27 cellular contexts compared by ENCODE assay signal in genomic region chr12:7269273-7269672, GRCh38. TPM values are rescaled to one million over a fixed set of nuclear protein-coding genes. Genes with fewer than 3 reads are reported as not detected.
A peak's percentile ranks its signal among the peaks of the same experiment; 100 is the strongest.
DNase-seq lines count a peak whose midpoint lies in the region; ATAC-seq, FAIRE-seq and TF ChIP-seq lines count a peak whose summit lies in the region.
"Had no signal": no experiment of that assay in that cellular context is flagged by ENCODE, and none has a peak within 500 bp of the region (broad histone marks: within the 10 kb centered on the region; RNA-seq: fewer than 3 reads in every experiment).

No MANE protein-coding gene starts in this region.

- no peak overlapping the region for H3K4me3 ChIP-seq in HepG2 (replicated peaks in 1 of 3; ENCODE audit: insufficient read depth in 1 of 3, low read depth in 2 of 3, low read length in 3 of 3)
- H3K4me3 ChIP-seq in right lobe of liver: no peak overlapping the region
- no peak overlapping the region for H3K4me3 ChIP-seq in fibroblast of mammary gland (ENCODE audit: control insufficient read depth, low read depth, low read length)
- H3K4me3 ChIP-seq: BLaER1, GM12878, SK-N-MC had no signal

- H3K27ac ChIP-seq in HepG2 (ENCODE audit: extremely low read length, insufficient read depth, low read length): no peak overlapping the region
- H3K27ac ChIP-seq in right lobe of liver: no peak overlapping the region
- H3K27ac ChIP-seq: BLaER1, SK-N-MC had no signal

- TF ChIP-seq CTCF in HepG2 (CRISPR knock-in tag; IDR thresholded peaks at IDR 0.05) (no peak), right lobe of liver (IDR thresholded peaks at IDR 0.05) (no peak), fibroblast of mammary gland (conservative IDR thresholded peaks at IDR 0.05; ENCODE audit: control insufficient read depth, insufficient read depth, low read depth, low read length) (no peak)

- H3K27me3 ChIP-seq in HepG2 (ENCODE audit: control insufficient read depth in 1 of 2, insufficient read depth in 2 of 2, low read length in 2 of 2) (no peaks in the 10 kb centered on the region; a peak in 1 of 5 replicates), right lobe of liver (no peaks in the 10 kb centered on the region)
- H3K27me3 ChIP-seq: BLaER1 had no signal

- WGBS in HepG2 (ENCODE audit: low lambda C conversion rate): 14% methylated on average over 5 of the region's 5 CpGs
- 50% methylated on average over 5 of the region's 5 CpGs for WGBS in right lobe of liver (ENCODE audit: insufficient coverage, low coverage, low lambda C conversion rate, missing lambda C conversion rate)

- DNase-seq in HepG2 (ENCODE audit: low spot score): no peak
- no peak for DNase-seq in right lobe of liver
- peak; percentile 41 for DNase-seq in RPMI7951 (ENCODE audit: low read depth)
- peak; percentile 73 for DNase-seq in fibroblast of mammary gland (ENCODE audit: low read depth)
- DNase-seq in GM12891 (ENCODE audit: insufficient read length, low spot score): no peak
- DNase-seq in NCI-H1436 treated with DMSO at 0.1 percent for 48 hours (lab: John Stamatoyannopoulos, UW): no peak
- no peak for DNase-seq in stimulated activated CD4-positive, alpha-beta T cell treated with anti-CD3 and anti-CD28 coated beads, Interleukin-1b, Interleukin-23, amount 100 ng/mL, for 48 hours
- no peak for DNase-seq in HEK293T (ENCODE audit: extremely low spot score)
- DNase-seq: 8988T; CD4-positive, alpha-beta memory T cell; DMS153; Kasumi-1; NCI-H1105; NCI-H1694 treated with DMSO at 0.1 percent for 48 hours; NCI-H2227 treated with DMSO at 0.1 percent for 48 hours; NCI-H510A treated with DMSO at 0.1 percent for 48 hours; NCI-H774; SHP77 had no signal

- no peak overlapping the region for H2AFZ ChIP-seq in HepG2 (ENCODE audit: low read length)

- in situ Hi-C loops in HepG2 (cut with HindIII; ENCODE audit: extremely low pct_ligation_motif_present, low pct_unique_long_range_greater_than_20kb): no loop called here

- H3K79me2 ChIP-seq in HepG2 (ENCODE audit: insufficient read depth, low read length): no peaks in the 10 kb centered on the region

- TF ChIP-seq RAD21 in HepG2 (CRISPR knock-in tag; IDR thresholded peaks at IDR 0.05): no peak

- H3K4me1 ChIP-seq in HepG2 (ENCODE audit: insufficient read depth, low read length) (no peaks in the 10 kb centered on the region), right lobe of liver (no peaks in the 10 kb centered on the region)
- H3K4me1 ChIP-seq: BLaER1 had no signal

- FAIRE-seq in HepG2 (lab: Jason Lieb, UNC) (no peak), GM12891 (lab: Jason Lieb, UNC) (no peak)
- FAIRE-seq: GM12878, GM19239 had no signal

- intact Hi-C loops in HepG2 (cut with micrococcal nuclease; ENCODE audit: unreplicated experiment): no loop called here
- intact Hi-C loops in right lobe of liver (cut with DNase I): no loop called here

- ATAC-seq in HepG2 (no peak), right lobe of liver (no peak)
- ATAC-seq: GM12878, HCT116 had no signal

- no peak overlapping the region for H3K4me2 ChIP-seq in HepG2 (ENCODE audit: low read depth, low read length)
- H3K4me2 ChIP-seq: BLaER1 had no signal

- H3K36me3 ChIP-seq in HepG2 (replicated peaks in 1 of 2; ENCODE audit: control insufficient read depth in 1 of 2, insufficient read depth in 2 of 2, low read length in 2 of 2) (no peaks in the 10 kb centered on the region), right lobe of liver (no peaks in the 10 kb centered on the region)
- H3K36me3 ChIP-seq: BLaER1 had no signal

- TF ChIP-seq EP300 in HepG2 (IDR thresholded peaks at IDR 0.05; ENCODE audit: low read depth in 2 of 2, low read length in 2 of 2) (no peak), HepG2 (CRISPR knock-in tag; IDR thresholded peaks at IDR 0.05; ENCODE audit: borderline replicate concordance) (no peak)

- H3K9ac ChIP-seq in HepG2 (ENCODE audit: insufficient read depth, low read depth, low read length): no peak overlapping the region
- H3K9ac ChIP-seq: BLaER1 had no signal

- no TSS peak for BruUV-seq in HepG2 (replicated peaks; lab: Mats Ljungman, UMichigan)

- POLR2A ChIA-PET in HepG2 (lab: Yijun Ruan, JAX) (no interaction called here), HEK293T (lab: Yijun Ruan, JAX) (no interaction called here)

- no peaks in the 10 kb centered on the region for H4K20me1 ChIP-seq in HepG2 (ENCODE audit: insufficient read depth, low read length)
- H4K20me1 ChIP-seq: BLaER1 had no signal

- TF ChIP-seq POLR2A in HepG2 (IDR thresholded peaks at IDR 0.05; ENCODE audit: insufficient read depth in 1 of 2, low read depth in 2 of 2, low read length in 2 of 2) (no peak), right lobe of liver (IDR thresholded peaks at IDR 0.05) (no peak), GM12891 (IDR thresholded peaks at IDR 0.05; ENCODE audit: low read depth, low read length) (no peak)

- no peaks in the 10 kb centered on the region for H3K9me3 ChIP-seq in HepG2 (ENCODE audit: low read length)
- H3K9me3 ChIP-seq in right lobe of liver: no peaks in the 10 kb centered on the region
- H3K9me3 ChIP-seq: BLaER1 had no signal

- CTCF ChIA-PET in HepG2 (lab: Yijun Ruan, JAX; ENCODE audit: low intra/inter-chr PET ratio, low total read pairs): no interaction called here
- CTCF ChIA-PET in HEK293T (lab: Yijun Ruan, JAX): no interaction called here

TF ChIP-seq in HepG2, 621 proteins besides CTCF, POLR2A, EP300 and RAD21:
- TF ChIP-seq MAFK (conservative IDR thresholded peaks at IDR 0.05 in 1 of 2, IDR thresholded peaks at IDR 0.05 in 1 of 2; ENCODE audit: low read length in 2 of 2) (peak; percentile 74 to 78), FOSL2 (CRISPR knock-in tag; IDR thresholded peaks at IDR 0.05) (no peak), STAG1 (CRISPR knock-in tag; IDR thresholded peaks at IDR 0.05) (no peak), ZNF543 (CRISPR knock-in tag; IDR thresholded peaks at IDR 0.05) (no peak), MAFF (IDR thresholded peaks at IDR 0.05; ENCODE audit: low read depth, low read length) (peak; percentile 79)
- TF ChIP-seq, protein P1, sequence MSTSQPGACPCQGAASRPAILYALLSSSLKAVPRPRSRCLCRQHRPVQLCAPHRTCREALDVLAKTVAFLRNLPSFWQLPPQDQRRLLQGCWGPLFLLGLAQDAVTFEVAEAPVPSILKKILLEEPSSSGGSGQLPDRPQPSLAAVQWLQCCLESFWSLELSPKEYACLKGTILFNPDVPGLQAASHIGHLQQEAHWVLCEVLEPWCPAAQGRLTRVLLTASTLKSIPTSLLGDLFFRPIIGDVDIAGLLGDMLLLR (CRISPR knock-in tag; IDR thresholded peaks at IDR 0.05): no peak
TF ChIP-seq in HepG2: peak in this region for 2.

TF ChIP-seq in GM12891, 5 proteins besides CTCF, POLR2A, EP300 and RAD21:
- TF ChIP-seq POU2F2 (IDR thresholded peaks at IDR 0.05; ENCODE audit: low read depth, low read length) (no peak), PAX5 (IDR thresholded peaks at IDR 0.05; ENCODE audit: insufficient read depth, low read length, severe bottlenecking) (no peak), SPI1 (IDR thresholded peaks at IDR 0.05; ENCODE audit: low read depth, low read length) (no peak), TAF1 (IDR thresholded peaks at IDR 0.05; ENCODE audit: low read depth, low read length) (no peak), POLR2AphosphoS5 (IDR thresholded peaks at IDR 0.05; ENCODE audit: low read depth, low read length) (no peak)

TF ChIP-seq in HEK293T, 16 proteins besides CTCF, POLR2A, EP300 and RAD21 (continues in another document):
- TF ChIP-seq NFRKB (IDR thresholded peaks at IDR 0.05) (no peak), SP1 (IDR thresholded peaks at IDR 0.05) (no peak), ARNT (IDR thresholded peaks at IDR 0.05) (no peak), L3MBTL2 (conservative IDR thresholded peaks at IDR 0.05) (no peak), FOXA1 (IDR thresholded peaks at IDR 0.05) (no peak), ELF4 (IDR thresholded peaks at IDR 0.05) (no peak), CTBP1 (IDR thresholded peaks at IDR 0.05; ENCODE audit: borderline replicate concordance) (no peak), ZNF384 (IDR thresholded peaks at IDR 0.05) (no peak), BHLHE40 (IDR thresholded peaks at IDR 0.05; ENCODE audit: borderline replicate concordance) (no peak), FOXK2 (IDR thresholded peaks at IDR 0.05) (no peak), TARDBP (IDR thresholded peaks at IDR 0.05) (no peak)
- TF ChIP-seq, protein P2, sequence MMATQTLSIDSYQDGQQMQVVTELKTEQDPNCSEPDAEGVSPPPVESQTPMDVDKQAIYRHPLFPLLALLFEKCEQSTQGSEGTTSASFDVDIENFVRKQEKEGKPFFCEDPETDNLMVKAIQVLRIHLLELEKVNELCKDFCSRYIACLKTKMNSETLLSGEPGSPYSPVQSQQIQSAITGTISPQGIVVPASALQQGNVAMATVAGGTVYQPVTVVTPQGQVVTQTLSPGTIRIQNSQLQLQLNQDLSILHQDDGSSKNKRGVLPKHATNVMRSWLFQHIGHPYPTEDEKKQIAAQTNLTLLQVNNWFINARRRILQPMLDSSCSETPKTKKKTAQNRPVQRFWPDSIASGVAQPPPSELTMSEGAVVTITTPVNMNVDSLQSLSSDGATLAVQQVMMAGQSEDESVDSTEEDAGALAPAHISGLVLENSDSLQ (IDR thresholded peaks at IDR 0.05): no peak

RNA-seq across cellular contexts. Expression of gene ACSM4, which starts 34.6 kb away (rescaled TPM):
- total RNA-seq in HepG2 (2016; rRNA removed; fragmentation: Illumina TruSeq; extraction: Trizol): not detected in 2 replicates
- not detected in 2 replicates for total RNA-seq in HepG2 (2016; cell fraction: cytosol; rRNA removed; fragmentation: Illumina TruSeq; extraction: Trizol; ENCODE audit: low read depth)
- not detected in 2 replicates for total RNA-seq in HepG2 (2016; cell fraction: insoluble cytoplasmic fraction; rRNA removed; fragmentation: Illumina TruSeq; extraction: Trizol)
- total RNA-seq in HepG2 (2016; cell fraction: membrane; rRNA removed; fragmentation: Illumina TruSeq; extraction: Trizol): not detected in 2 replicates
- not detected in 2 replicates for total RNA-seq in HepG2 (2016; cell fraction: nucleus; rRNA removed; fragmentation: Illumina TruSeq; extraction: Trizol)
- polyA plus RNA-seq in HepG2 (2011; rRNA removed): not detected in 2 replicates
- not detected in 2 replicates for polyA plus RNA-seq in HepG2 (2011; cell fraction: cytosol; rRNA removed)
- not detected in 2 replicates for polyA plus RNA-seq in HepG2 (2011; cell fraction: nucleus; rRNA removed)
- polyA plus RNA-seq in HepG2 (2012): not detected in 2 replicates
- polyA plus RNA-seq in HepG2 (2016; cell fraction: cytosol; fragmentation: Illumina TruSeq; extraction: Trizol; ENCODE audit: low read depth): not detected in 2 replicates
- not detected in 2 replicates for polyA plus RNA-seq in HepG2 (2016; cell fraction: insoluble cytoplasmic fraction; fragmentation: Illumina TruSeq; extraction: Trizol; ENCODE audit: low read depth)
- not detected in 2 replicates for polyA plus RNA-seq in HepG2 (2016; cell fraction: membrane; fragmentation: Illumina TruSeq; extraction: Trizol; ENCODE audit: low read depth)
- not detected in 2 replicates for polyA plus RNA-seq in HepG2 (2016; cell fraction: nucleus; fragmentation: Illumina TruSeq; extraction: Trizol; ENCODE audit: insufficient read depth, low read depth)
- not detected in 2 replicates for polyA minus RNA-seq in HepG2 (2011; rRNA and poly(A)+ RNA removed; ENCODE audit: low replicate concordance)
- polyA minus RNA-seq in HepG2 (2011; cell fraction: cytosol; rRNA and poly(A)+ RNA removed): not detected in 2 replicates
- polyA minus RNA-seq in HepG2 (2011; cell fraction: nucleus; rRNA and poly(A)+ RNA removed): not detected in 2 replicates
- not detected for total RNA-seq in right lobe of liver
- total RNA-seq in RPMI7951 (2014; rRNA removed; shearing (Covaris generic)): not detected in 2 replicates
- polyA plus RNA-seq in GM12891 (2012; ENCODE audit: low read depth, missing spikeins): not detected
- total RNA-seq: CD4-positive, alpha-beta memory T cell; Daoy; GM12878; HT-29; OCI-LY7 had no signal
- polyA plus RNA-seq: CD4-positive, alpha-beta memory T cell; GM12878; IgD-negative memory B cell had no signal

Comparison
In these comparisons a context has a peak if more than half of its experiments do, and no peak if none do; other contexts are left out.
1. DNase-seq: peak in RPMI7951 (single experiment) and fibroblast of mammary gland (single experiment); none in HepG2 (single experiment), right lobe of liver (0 of 3), GM12891 (single experiment), NCI-H1436 treated with DMSO at 0.1 percent for 48 hours (single experiment), stimulated activated CD4-positive, alpha-beta T cell treated with anti-CD3 and anti-CD28 coated beads, Interleukin-1b, Interleukin-23, amount 100 ng/mL, for 48 hours (single experiment) and HEK293T (single experiment).